8 cellular contexts compared by ENCODE assay signal in genomic region chr2:171416009-171416926, GRCh38. TPM values are rescaled to one million over a fixed set of nuclear protein-coding genes. Genes with fewer than 3 reads are reported as not detected.
DNase-seq lines count a peak whose midpoint lies in the region; ATAC-seq and TF ChIP-seq lines count a peak whose summit lies in the region.

No MANE protein-coding gene starts in this region.

- peaks cover 2% of the 10 kb centered on the region for H3K4me1 ChIP-seq in mucosa of descending colon (ENCODE audit: low read depth)

- H3K4me1 Mint-ChIP-seq in activated CD8-positive, alpha-beta memory T cell treated with anti-CD3 and anti-CD28 coated beads, Interleukin-2, amount 10 ng/mL, durations not matched to agents 7 days and 5 days = peaks cover 27% of the 10 kb centered on the region
- peaks cover 6% of the 10 kb centered on the region for H3K4me1 Mint-ChIP-seq in endothelial cell (ENCODE audit: unreplicated experiment)

- no peak overlapping the region for H3K4me3 ChIP-seq in mucosa of descending colon

- H3K36me3 Mint-ChIP-seq in activated CD8-positive, alpha-beta memory T cell treated with anti-CD3 and anti-CD28 coated beads, Interleukin-2, amount 10 ng/mL, durations not matched to agents 7 days and 5 days = peaks cover 21% of the 10 kb centered on the region
- H3K36me3 Mint-ChIP-seq in endothelial cell (ENCODE audit: low read depth, unreplicated experiment) = no peaks in the 10 kb centered on the region

- CTCF ChIA-PET in activated CD8-positive, alpha-beta memory T cell treated with anti-CD3 and anti-CD28 coated beads, Interleukin-2, amount 10 ng/mL, durations not matched to agents 7 days and 5 days (lab: Charles Lee) = interaction anchor here (0.6 to 3.7 kb wide), 19 partner anchors 10 to 531 kb away, joined by 3 to 40 read pairs (median 4); partner anchors contain the start of genes DCAF17, GORASP2, METTL8 and TLK1

- no peak overlapping the region for H3K4me3 Mint-ChIP-seq in activated CD8-positive, alpha-beta memory T cell treated with anti-CD3 and anti-CD28 coated beads, Interleukin-2, amount 10 ng/mL, durations not matched to agents 7 days and 5 days
- H3K4me3 Mint-ChIP-seq in endothelial cell (ENCODE audit: unreplicated experiment) = no peak overlapping the region

- intact Hi-C loops in mucosa of descending colon (cut with DNase I, micrococcal nuclease) = loop anchor here in 1 of 2 donors (10.0 kb wide), 2 partner anchors 261 to 441 kb away; no protein-coding TSS in a partner anchor

- ATAC-seq in GM21423 (IDR thresholded peaks at IDR 0.05; ENCODE audit: unreplicated experiment) = peak; percentile 90
- ATAC-seq in activated CD8-positive, alpha-beta memory T cell treated with anti-CD3 and anti-CD28 coated beads, Interleukin-2, amount 10 ng/mL, durations not matched to agents 7 days and 5 days = peak; percentile 95
- peak; percentile 100 for ATAC-seq in mucosa of descending colon

- H3K27ac Mint-ChIP-seq in activated CD8-positive, alpha-beta memory T cell treated with anti-CD3 and anti-CD28 coated beads, Interleukin-2, amount 10 ng/mL, durations not matched to agents 7 days and 5 days = peak overlapping the region; percentile 61
- no peak overlapping the region for H3K27ac Mint-ChIP-seq in endothelial cell (ENCODE audit: unreplicated experiment)

- no peaks in the 10 kb centered on the region for H3K27me3 Mint-ChIP-seq in activated CD8-positive, alpha-beta memory T cell treated with anti-CD3 and anti-CD28 coated beads, Interleukin-2, amount 10 ng/mL, durations not matched to agents 7 days and 5 days
- H3K27me3 Mint-ChIP-seq in endothelial cell (ENCODE audit: unreplicated experiment) = no peaks in the 10 kb centered on the region

- peak; percentile 97 for DNase-seq in DMS 273 (lab: John Stamatoyannopoulos, UW; ENCODE audit: unreplicated experiment)
- peak; percentile 96 for DNase-seq in HT-29 (ENCODE audit: low spot score)
- DNase-seq in NOMO-1 treated with DMSO at 0.1 percent for 48 hours (lab: John Stamatoyannopoulos, UW; ENCODE audit: unreplicated experiment) = peak; percentile 82
- DNase-seq in activated CD8-positive, alpha-beta memory T cell treated with anti-CD3 and anti-CD28 coated beads, Interleukin-2, amount 10 ng/mL, durations not matched to agents 7 days and 5 days = peak; percentile 89
- DNase-seq in endothelial cell (ENCODE audit: low spot score) = peak; percentile 83
- DNase-seq in mucosa of descending colon = peak; percentile 80 to 98 (median 84)
- peak; percentile 56 for DNase-seq in stimulated activated CD8-positive, alpha-beta memory T cell treated with anti-CD3 and anti-CD28 coated beads, Interleukin-4, amount 100 ng/mL, for 24 hours (ENCODE audit: low read depth)

- H3K36me3 ChIP-seq in mucosa of descending colon (ENCODE audit: low read depth) = no peaks in the 10 kb centered on the region

- no peaks in the 10 kb centered on the region for H3K9me3 ChIP-seq in mucosa of descending colon

- peak; percentile 51 for TF ChIP-seq CTCF in endothelial cell (IDR thresholded peaks at IDR 0.05; ENCODE audit: unreplicated experiment)
- peak; percentile 81 for TF ChIP-seq CTCF in mucosa of descending colon (IDR thresholded peaks at IDR 0.05)

- no peaks in the 10 kb centered on the region for H3K9me3 Mint-ChIP-seq in activated CD8-positive, alpha-beta memory T cell treated with anti-CD3 and anti-CD28 coated beads, Interleukin-2, amount 10 ng/mL, durations not matched to agents 7 days and 5 days (ENCODE audit: low read depth)
- no peaks in the 10 kb centered on the region for H3K9me3 Mint-ChIP-seq in endothelial cell (ENCODE audit: unreplicated experiment)

RNA-seq across cellular contexts. Expression of gene METTL8, which starts 17.5 kb away (rescaled TPM):
- total RNA-seq in HT-29 (2014; rRNA removed; shearing (Covaris generic)) = 6.9 and 10.7 TPM in 2 replicates
- total RNA-seq in activated CD8-positive, alpha-beta memory T cell treated with anti-CD3 and anti-CD28 coated beads, Interleukin-2, amount 10 ng/mL, durations not matched to agents 7 days and 5 days = 10 to 100 TPM; 20.4 to 33.7 TPM
- total RNA-seq in endothelial cell (ENCODE audit: unreplicated experiment) = 18.2 TPM
- 10 to 100 TPM; 15.9 to 44.9 (median 20.7) TPM for total RNA-seq in mucosa of descending colon

RNA-seq across cellular contexts. Expression of gene DCAF17, which starts 17.8 kb away (rescaled TPM):
- total RNA-seq in HT-29 (2014; rRNA removed; shearing (Covaris generic)) = 3.8 and 4.4 TPM in 2 replicates
- 10 to 100 TPM; 18.7 to 19.7 TPM for total RNA-seq in activated CD8-positive, alpha-beta memory T cell treated with anti-CD3 and anti-CD28 coated beads, Interleukin-2, amount 10 ng/mL, durations not matched to agents 7 days and 5 days
- total RNA-seq in endothelial cell (ENCODE audit: unreplicated experiment) (16.2 TPM), mucosa of descending colon (10 to 100 TPM; 12.0 to 21.5 (median 14.2) TPM)
